8 cellular contexts compared by ENCODE assay signal in genomic region chr10:70364001-70364771, GRCh38. TPM values are rescaled to one million over a fixed set of nuclear protein-coding genes. Genes with fewer than 3 reads are reported as not detected.
A peak's percentile ranks its signal among the peaks of the same experiment; 100 is the strongest.
DNase-seq lines count a peak whose midpoint lies in the region; ATAC-seq and TF ChIP-seq lines count a peak whose summit lies in the region.

No MANE protein-coding gene starts in this region.

- intact Hi-C loops in Calu3 (cut with micrococcal nuclease; ENCODE audit: unreplicated experiment), result loop anchor here (1.0 to 2.0 kb wide), 3 partner anchors 99 to 217 kb away; partner anchors contain the start of gene TYSND1
- intact Hi-C loops in natural killer cell (cut with micrococcal nuclease), result loop anchor here (1.0 to 10.0 kb wide), 3 partner anchors 89 to 248 kb away; no protein-coding TSS in a partner anchor

- no TSS peak for BruUV-seq in Calu3 (replicated peaks; lab: Mats Ljungman, UMichigan)

- peak; percentile 98 for TF ChIP-seq CTCF in Calu3 (IDR thresholded peaks at IDR 0.05; ENCODE audit: unreplicated experiment)
- peak; percentile 86 for TF ChIP-seq CTCF in natural killer cell (IDR thresholded peaks at IDR 0.05)

- peaks cover 9% of the 10 kb centered on the region for H3K4me1 Mint-ChIP-seq in Calu3 (ENCODE audit: low read depth, unreplicated experiment)
- H3K4me1 Mint-ChIP-seq in natural killer cell, result peaks cover 9% of the 10 kb centered on the region in 2 donors
- H3K4me1 Mint-ChIP-seq in stimulated activated memory B cell treated with anti-CD40 and anti-IgM and Interleukin-4, amounts not matched to agents 10 μg/mL and 1 μg/mL and 100 μg/mL, for 72 hours, result peaks cover 34% of the 10 kb centered on the region

- H3K27me3 Mint-ChIP-seq in Calu3 (ENCODE audit: unreplicated experiment) (no peaks in the 10 kb centered on the region), natural killer cell (ENCODE audit: low read depth in 2 of 2) (no peaks in the 10 kb centered on the region)
- H3K27me3 Mint-ChIP-seq in stimulated activated memory B cell treated with anti-CD40 and anti-IgM and Interleukin-4, amounts not matched to agents 10 μg/mL and 1 μg/mL and 100 μg/mL, for 72 hours, result peaks cover 22% of the 10 kb centered on the region

- H3K9me3 Mint-ChIP-seq in Calu3 (ENCODE audit: low read depth, unreplicated experiment), result no peaks in the 10 kb centered on the region
- no peaks in the 10 kb centered on the region for H3K9me3 Mint-ChIP-seq in natural killer cell
- no peaks in the 10 kb centered on the region for H3K9me3 Mint-ChIP-seq in stimulated activated memory B cell treated with anti-CD40 and anti-IgM and Interleukin-4, amounts not matched to agents 10 μg/mL and 1 μg/mL and 100 μg/mL, for 72 hours

- H3K4me3 Mint-ChIP-seq in Calu3 (ENCODE audit: low read depth, unreplicated experiment), result no peak overlapping the region
- no peak overlapping the region for H3K4me3 Mint-ChIP-seq in natural killer cell
- H3K4me3 Mint-ChIP-seq in stimulated activated memory B cell treated with anti-CD40 and anti-IgM and Interleukin-4, amounts not matched to agents 10 μg/mL and 1 μg/mL and 100 μg/mL, for 72 hours, result no peak overlapping the region

- peak overlapping the region; percentile 38 for H3K27ac Mint-ChIP-seq in Calu3 (ENCODE audit: unreplicated experiment)
- peak overlapping the region in 1 of 2 donors; percentile 61 for H3K27ac Mint-ChIP-seq in natural killer cell
- peak overlapping the region; percentile 33 for H3K27ac Mint-ChIP-seq in stimulated activated memory B cell treated with anti-CD40 and anti-IgM and Interleukin-4, amounts not matched to agents 10 μg/mL and 1 μg/mL and 100 μg/mL, for 72 hours

- ATAC-seq in GM21526 (IDR thresholded peaks at IDR 0.05; ENCODE audit: low FRiP score, unreplicated experiment), result peak; percentile 88
- ATAC-seq in natural killer cell, result peak; percentile 96 to 100 (median 100)
- peak; percentile 90 for ATAC-seq in stimulated activated memory B cell treated with anti-CD40 and anti-IgM and Interleukin-4, amounts not matched to agents 10 μg/mL and 1 μg/mL and 100 μg/mL, for 72 hours

- CTCF ChIA-PET in Calu3 (lab: Charles Lee), result interaction anchor here (0.6 to 2.4 kb wide), 24 partner anchors 8 to 404 kb away, joined by 3 to 145 read pairs (median 5); partner anchors contain the start of genes EIF4EBP2, PPA1 and TYSND1

- H3K36me3 Mint-ChIP-seq in Calu3 (ENCODE audit: insufficient read depth, unreplicated experiment) (no peaks in the 10 kb centered on the region), natural killer cell (no peaks in the 10 kb centered on the region)
- no peaks in the 10 kb centered on the region for H3K36me3 Mint-ChIP-seq in stimulated activated memory B cell treated with anti-CD40 and anti-IgM and Interleukin-4, amounts not matched to agents 10 μg/mL and 1 μg/mL and 100 μg/mL, for 72 hours

- in situ Hi-C loops in KBM-7 (cut with MboI; ENCODE audit: low pct_unique_long_range_greater_than_20kb, low sequenced_read_pairs), result no loop called here

- peak; percentile 94 for DNase-seq in Calu3
- DNase-seq in KBM-7, result peak; percentile 77
- DNase-seq in RKO (ENCODE audit: low spot score), result peak; percentile 86
- DNase-seq in activated T-helper 1 cell treated with Interleukin-2 at 50 U/mL for 16 hours (ENCODE audit: low read depth), result peak; percentile 70
- DNase-seq in fibroblast of gingiva (ENCODE audit: low read depth), result peak; percentile 99
- peak; percentile 76 for DNase-seq in natural killer cell

RNA-seq across cellular contexts. Expression of gene LRRC20, which starts 18.2 kb away (rescaled TPM):
- 34.4 and 37.1 TPM in 2 replicates for total RNA-seq in Calu3 (2022)
- 1 to 10 TPM; 1.2 to 1.5 (median 1.3) TPM for total RNA-seq in natural killer cell

RNA-seq across cellular contexts. Expression of gene EIF4EBP2, which starts 39.8 kb away (rescaled TPM):
- total RNA-seq in Calu3 (2022) (53.1 and 54.7 TPM in 2 replicates), natural killer cell (10 to 100 TPM; 60.6 to 71.6 (median 71.1) TPM)

Comparison
In these comparisons a context has a peak if more than half of its experiments do, and no peak if none do; other contexts are left out.
1. Peak in every context shown above with its lines: DNase-seq and ATAC-seq.
2. RNA of gene LRRC20, which starts 18.2 kb away (total RNA-seq): 34.4 to 37.1 TPM in Calu3; 1.2 to 1.5 TPM in natural killer cell; every median in the first group is over 10 times any median in the second.